ENCODE assay signal across 8 cellular contexts in the genomic region with DNA sequence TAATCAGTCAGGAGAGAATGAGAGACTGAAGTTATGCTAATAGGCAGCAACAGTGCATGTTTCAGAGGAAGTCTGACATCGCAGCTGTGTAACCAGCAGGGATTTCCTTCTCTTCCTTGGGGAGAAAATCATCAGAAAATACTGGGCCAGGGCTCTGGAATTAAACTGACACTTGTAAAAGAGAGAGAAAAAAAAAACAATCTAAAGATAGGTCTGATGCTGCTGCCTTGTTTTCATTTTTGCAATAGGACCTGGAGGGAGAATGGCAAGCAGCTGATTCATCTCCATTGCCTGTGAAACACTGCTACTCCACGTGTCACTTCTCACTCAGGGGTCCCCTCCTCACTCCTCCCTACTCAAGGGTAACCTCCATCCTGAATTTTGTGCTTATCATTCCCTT. TPM values are rescaled to one million over a fixed set of nuclear protein-coding genes. Genes with fewer than 3 reads are reported as not detected.
DNase-seq lines count a peak whose midpoint lies in the region; ATAC-seq and TF ChIP-seq lines count a peak whose summit lies in the region.

No MANE protein-coding gene starts in this region.

- TF ChIP-seq CTCF in brain microvascular endothelial cell (IDR thresholded peaks at IDR 0.05; ENCODE audit: low read depth, low read length, missing control alignments) (no peak), left lung (IDR thresholded peaks at IDR 0.05) (no peak), upper lobe of left lung (IDR thresholded peaks at IDR 0.05) (no peak)

- ATAC-seq in left lung = no peak
- ATAC-seq in upper lobe of left lung (ENCODE audit: low FRiP score in 2 of 2) = no peak
- no peak for ATAC-seq in HG03039 (IDR thresholded peaks at IDR 0.05; ENCODE audit: unreplicated experiment)
- no peak for ATAC-seq in HG03342 (IDR thresholded peaks at IDR 0.05; ENCODE audit: unreplicated experiment)

- peaks cover 42% of the 10 kb centered on the region for H3K4me1 Mint-ChIP-seq in activated T-cell treated with anti-CD3 and anti-CD28 coated beads, Interleukin-2, amount 50 U/mL, for 24 hours (ENCODE audit: low read depth)

- no peak for DNase-seq in activated T-cell treated with anti-CD3 and anti-CD28 coated beads, Interleukin-2, amount 50 U/mL, for 24 hours
- DNase-seq in activated T-cell treated with anti-CD3 and anti-CD28 coated beads, Interleukin-2, amount 50 U/mL, for 48 hours = no peak
- DNase-seq in brain microvascular endothelial cell (peak; percentile 57), left lung (no peak), upper lobe of left lung (no peak), cerebellum (ENCODE audit: low spot score) (no peak)

- H3K9me3 ChIP-seq in left lung (no peaks in the 10 kb centered on the region), upper lobe of left lung (no peaks in the 10 kb centered on the region)

- H3K4me3 Mint-ChIP-seq in activated T-cell treated with anti-CD3 and anti-CD28 coated beads, Interleukin-2, amount 50 U/mL, for 24 hours = no peak overlapping the region

- peaks cover 24 to 66% of the 10 kb centered on the region in 2 donors for H3K4me1 ChIP-seq in left lung
- H3K4me1 ChIP-seq in upper lobe of left lung = peaks cover 58 to 65% (median 62%) of the 10 kb centered on the region in 4 donors

- no peak overlapping the region for H3K4me3 ChIP-seq in brain microvascular endothelial cell (ENCODE audit: low read depth, low read length)
- no peak overlapping the region for H3K4me3 ChIP-seq in left lung
- H3K4me3 ChIP-seq in upper lobe of left lung = no peak overlapping the region

- peaks cover 52% of the 10 kb centered on the region for H3K36me3 Mint-ChIP-seq in activated T-cell treated with anti-CD3 and anti-CD28 coated beads, Interleukin-2, amount 50 U/mL, for 24 hours (ENCODE audit: low read depth)

- H3K27ac Mint-ChIP-seq in activated T-cell treated with anti-CD3 and anti-CD28 coated beads, Interleukin-2, amount 50 U/mL, for 24 hours = peak overlapping the region; percentile 93

- no peak for TF ChIP-seq POLR2A in upper lobe of left lung (IDR thresholded peaks at IDR 0.05)

- H3K27ac ChIP-seq in brain microvascular endothelial cell (peak overlapping the region; percentile 49), left lung (peak overlapping the region; percentile 47 to 72), upper lobe of left lung (peak overlapping the region; percentile 52 to 86 (median 70))

- H3K36me3 ChIP-seq in brain microvascular endothelial cell (replicated peaks) (no peaks in the 10 kb centered on the region), left lung (peaks cover 0 to 48% of the 10 kb centered on the region in 2 donors), upper lobe of left lung (peaks cover 9 to 29% (median 13%) of the 10 kb centered on the region in 4 donors)

- no peak for TF ChIP-seq EP300 in upper lobe of left lung (IDR thresholded peaks at IDR 0.05)

- H3K9me3 Mint-ChIP-seq in activated T-cell treated with anti-CD3 and anti-CD28 coated beads, Interleukin-2, amount 50 U/mL, for 24 hours = no peaks in the 10 kb centered on the region

- intact Hi-C loops in left lung (cut with DNase I) = no loop called here

- no peaks in the 10 kb centered on the region for H3K27me3 ChIP-seq in brain microvascular endothelial cell (replicated peaks)
- no peaks in the 10 kb centered on the region for H3K27me3 ChIP-seq in left lung
- no peaks in the 10 kb centered on the region for H3K27me3 ChIP-seq in upper lobe of left lung

- 30 to 46% methylated on average over 2 of the region's 2 CpGs for WGBS in upper lobe of left lung, 2 donors

- H3K27me3 Mint-ChIP-seq in activated T-cell treated with anti-CD3 and anti-CD28 coated beads, Interleukin-2, amount 50 U/mL, for 24 hours = no peaks in the 10 kb centered on the region

- in situ Hi-C loops in brain microvascular endothelial cell (cut with HindIII; ENCODE audit: low pct_ligation_motif_present, low sequenced_read_pairs) = no loop called here

RNA-seq across cellular contexts. Expression of a gene that starts 17.7 kb away (rescaled TPM):
- 1 to 10 TPM; 3.8 to 3.9 TPM for total RNA-seq in left lung
- 100 to 1,000 TPM in 1 of 6 donors, 10 to 100 TPM in 3, 1 to 10 TPM in 2; 7.3 to 137 (median 12.2) TPM for total RNA-seq in upper lobe of left lung
- total RNA-seq in cerebellum = 1.3 TPM

RNA-seq across cellular contexts. Expression of a gene that starts 47.5 kb away (rescaled TPM):
- total RNA-seq in left lung = 10 to 100 TPM in 1 of 2 donors, 1 to 10 TPM in 1; 8.8 to 10.2 TPM
- 10 to 100 TPM in 1 of 6 donors, 1 to 10 TPM in 5; 1.5 to 24.1 (median 3.9) TPM for total RNA-seq in upper lobe of left lung
- 28.6 TPM for total RNA-seq in cerebellum

RNA-seq across cellular contexts. Expression of a gene that starts 51.0 kb away (rescaled TPM):
- total RNA-seq in left lung (10 to 100 TPM; 40.3 to 48.3 TPM), upper lobe of left lung (10 to 100 TPM; 34.6 to 88.4 (median 45.5) TPM), cerebellum (35.7 TPM)
